Comparison of ENCODE assay signal across 8 cellular contexts in the genomic region with DNA sequence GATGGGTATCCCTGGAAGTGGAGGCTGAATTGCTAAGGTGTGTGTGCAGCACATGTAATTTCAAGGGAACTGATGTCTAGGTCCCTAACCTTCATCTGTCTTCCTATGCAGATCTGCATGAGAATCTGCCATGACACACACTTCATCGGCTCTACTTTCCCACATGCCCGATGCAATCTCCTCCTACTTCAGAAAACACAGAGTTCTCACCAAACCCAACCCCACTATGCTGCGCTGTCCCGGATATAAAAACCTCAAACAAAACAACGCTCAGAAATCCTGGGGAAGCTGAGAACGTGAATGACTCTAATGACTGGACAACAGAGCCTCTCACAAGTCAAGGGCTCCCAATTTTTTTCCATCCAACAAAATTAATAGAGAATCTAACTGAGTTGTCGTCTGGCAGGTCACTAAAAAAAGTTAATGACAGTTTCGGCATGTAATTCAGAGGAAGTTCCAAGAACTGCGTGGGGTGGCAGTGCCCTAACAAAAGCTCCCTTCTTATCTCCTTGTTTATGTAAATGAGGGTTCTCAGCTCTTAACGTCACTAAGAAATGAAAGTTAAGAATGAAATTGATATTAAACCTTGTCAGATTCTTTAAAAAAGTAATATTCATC. TPM values are rescaled to one million over a fixed set of nuclear protein-coding genes. Genes with fewer than 3 reads are reported as not detected.
A peak's percentile ranks its signal among the peaks of the same experiment; 100 is the strongest.
DNase-seq lines count a peak whose midpoint lies in the region; ATAC-seq, FAIRE-seq and TF ChIP-seq lines count a peak whose summit lies in the region.

No MANE protein-coding gene starts in this region.

- TF ChIP-seq RAD21 in IMR-90 (IDR thresholded peaks at IDR 0.05; ENCODE audit: low read length): no peak

- H3K79me1 ChIP-seq in IMR-90 (ENCODE audit: low read depth in 1 of 2, low read length in 2 of 2): peaks cover 17 to 45% of the 10 kb centered on the region in 2 experiments

- H3K36me3 Mint-ChIP-seq in astrocyte (ENCODE audit: low read depth, unreplicated experiment) (peaks cover 1% of the 10 kb centered on the region), progenitor cell of endocrine pancreas (ENCODE audit: insufficient read depth) (no peaks in the 10 kb centered on the region)

- peaks cover 2% of the 10 kb centered on the region; the same call in 1 of the 2 replicates for H3K9me1 ChIP-seq in IMR-90 (ENCODE audit: insufficient read depth, low read length)

- no peaks in the 10 kb centered on the region for H3K36me3 ChIP-seq in IMR-90 (ENCODE audit: control insufficient read depth, insufficient read depth, low read length)
- no peaks in the 10 kb centered on the region for H3K36me3 ChIP-seq in astrocyte (ENCODE audit: insufficient read depth, low read length)
- no peaks in the 10 kb centered on the region for H3K36me3 ChIP-seq in heart left ventricle
- H3K36me3 ChIP-seq in SJCRH30: no peaks in the 10 kb centered on the region

- dilution Hi-C loops in IMR-90 (cut with HindIII; ENCODE audit: low sequenced_read_pairs, unreplicated experiment): no loop called here

- H2AK9ac ChIP-seq in IMR-90 (replicated peaks; ENCODE audit: low read depth, low read length, poor library complexity): no peak overlapping the region

- no peak overlapping the region for H2AK5ac ChIP-seq in IMR-90 (ENCODE audit: low read depth, low read length)

- H3K9me3 ChIP-seq in IMR-90 (ENCODE audit: control insufficient read depth, insufficient read depth, low read length) (no peaks in the 10 kb centered on the region), astrocyte (ENCODE audit: insufficient read depth, low read depth, low read length) (no peaks in the 10 kb centered on the region), heart left ventricle (no peaks in the 10 kb centered on the region), SJCRH30 (replicated peaks) (no peaks in the 10 kb centered on the region)

- H3K9ac ChIP-seq in IMR-90 (ENCODE audit: low read depth, low read length) (peak overlapping the region; percentile 48; the same call in 1 of the 2 replicates), astrocyte (ENCODE audit: low read length) (peak overlapping the region; percentile 70)

- 0 out of 2 replicates have a peak overlapping the region, but pooled peaks have one; percentile 9 for H4K91ac ChIP-seq in IMR-90 (ENCODE audit: insufficient read depth, low read depth, low read length)

- in situ Hi-C loops in IMR-90 (cut with MboI; ENCODE audit: low sequenced_read_pairs): no loop called here

- DNase-seq in IMR-90 (peak; percentile 79), astrocyte (ENCODE audit: low read depth) (peak; percentile 72), progenitor cell of endocrine pancreas (ENCODE audit: low spot score, unreplicated experiment) (no peak), heart left ventricle (no peak), cerebellum (ENCODE audit: low spot score) (no peak), SJCRH30 (no peak), substantia nigra (lab: John Stamatoyannopoulos, UW) (no peak)

- peaks cover 2% of the 10 kb centered on the region; the same call in 1 of the 2 replicates for H3K4me1 ChIP-seq in IMR-90 (ENCODE audit: control insufficient read depth, insufficient read depth, low read length)
- H3K4me1 ChIP-seq in astrocyte (ENCODE audit: insufficient read depth, low read length): peaks cover 6% of the 10 kb centered on the region
- peaks cover 0 to 15% (median 0%) of the 10 kb centered on the region in 12 donors for H3K4me1 ChIP-seq in heart left ventricle
- no peaks in the 10 kb centered on the region for H3K4me1 ChIP-seq in SJCRH30

- peak overlapping the region in 1 of 2 experiments; percentile 53; a peak in 2 of 4 replicates for H4K8ac ChIP-seq in IMR-90 (ENCODE audit: low read depth in 2 of 2, low read length in 2 of 2)

- H3K14ac ChIP-seq in IMR-90 (replicated peaks; ENCODE audit: low read depth, low read length): peak overlapping the region; percentile 33; the same call in 1 of the 2 replicates

- WGBS in IMR-90 (ENCODE audit: extremely low coverage in 2 of 2, insufficient read length in 1 of 2), 2 experiments: no CpG with 5 or more reads among the region's 10 CpGs
- WGBS in heart left ventricle, 4 donors: 45 to 59% (median 51%) methylated on average over 10 of the region's 10 CpGs

- H4K20me1 ChIP-seq in IMR-90 (ENCODE audit: insufficient read depth, low read length) (peaks cover 12% of the 10 kb centered on the region; the same call in 1 of the 2 replicates), astrocyte (ENCODE audit: insufficient read depth, low read length) (peaks cover 58% of the 10 kb centered on the region)

- peaks cover 9% of the 10 kb centered on the region for H3K4me1 Mint-ChIP-seq in astrocyte (ENCODE audit: low read depth, unreplicated experiment)
- H3K4me1 Mint-ChIP-seq in progenitor cell of endocrine pancreas (ENCODE audit: low read depth): peaks cover 39% of the 10 kb centered on the region

- H4K5ac ChIP-seq in IMR-90 (ENCODE audit: low read depth, low read length): no peak overlapping the region; the same call in 1 of the 2 replicates

- H3K23ac ChIP-seq in IMR-90 (ENCODE audit: low read depth, low read length): no peak overlapping the region

- H3K9me3 Mint-ChIP-seq in astrocyte (ENCODE audit: unreplicated experiment) (no peaks in the 10 kb centered on the region), progenitor cell of endocrine pancreas (ENCODE audit: low read depth) (no peaks in the 10 kb centered on the region)

- H3K4ac ChIP-seq in IMR-90 (ENCODE audit: low read depth, low read length): no peak overlapping the region; the same call in 1 of the 2 replicates

- H3K27me3 ChIP-seq in IMR-90 (ENCODE audit: control insufficient read depth, insufficient read depth, low read length): no peaks in the 10 kb centered on the region
- H3K27me3 ChIP-seq in astrocyte (ENCODE audit: insufficient read depth, low read length): no peaks in the 10 kb centered on the region
- no peaks in the 10 kb centered on the region for H3K27me3 ChIP-seq in heart left ventricle
- H3K27me3 ChIP-seq in SJCRH30: no peaks in the 10 kb centered on the region

- H2BK5ac ChIP-seq in IMR-90 (ENCODE audit: low read depth, low read length, poor library complexity, severe bottlenecking): no peak overlapping the region

- H3K27me3 Mint-ChIP-seq in astrocyte (ENCODE audit: low read depth, unreplicated experiment) (no peaks in the 10 kb centered on the region), progenitor cell of endocrine pancreas (no peaks in the 10 kb centered on the region)

- peaks cover 25% of the 10 kb centered on the region for H3K79me2 ChIP-seq in astrocyte (ENCODE audit: insufficient read depth, low read length)

- H3K4me3 Mint-ChIP-seq in astrocyte (ENCODE audit: unreplicated experiment) (peak overlapping the region; percentile 60), progenitor cell of endocrine pancreas (ENCODE audit: low read depth) (peak overlapping the region; percentile 0)

- H2AFZ ChIP-seq in IMR-90 (replicated peaks; ENCODE audit: low read length, poor library complexity) (no peak overlapping the region), astrocyte (ENCODE audit: low read depth, low read length) (peak overlapping the region; percentile 1)

- no TSS peak for BruUV-seq in IMR-90 (replicated peaks; lab: Mats Ljungman, UMichigan)

- no peak overlapping the region for H3K56ac ChIP-seq in IMR-90 (ENCODE audit: extremely low read depth, insufficient read depth, low read length)

- no peak overlapping the region for H3K18ac ChIP-seq in IMR-90 (ENCODE audit: low read depth, low read length)

- ATAC-seq in GM18858 (IDR thresholded peaks at IDR 0.05; ENCODE audit: unreplicated experiment): peak; percentile 59
- peak; percentile 82 for ATAC-seq in IMR-90 (ENCODE audit: low read depth)
- ATAC-seq in heart left ventricle: no peak

- H3K4me2 ChIP-seq in IMR-90 (ENCODE audit: low read depth, low read length) (peak overlapping the region; percentile 71), astrocyte (ENCODE audit: low read length) (peak overlapping the region; percentile 75)

- CTCF ChIA-PET in IMR-90 (lab: Yijun Ruan, JAX): interaction anchor here (1.1 to 1.7 kb wide), 4 partner anchors 9 to 17 kb away, joined by 4 to 9 read pairs (median 4); no protein-coding TSS in a partner anchor

- TF ChIP-seq CTCF in IMR-90 (conservative IDR thresholded peaks at IDR 0.05; ENCODE audit: low read depth, low read length) (no peak), astrocyte (IDR thresholded peaks at IDR 0.05; ENCODE audit: insufficient read depth, low read depth, low read length) (no peak), progenitor cell of endocrine pancreas (IDR thresholded peaks at IDR 0.05; ENCODE audit: unreplicated experiment) (no peak), heart left ventricle (IDR thresholded peaks at IDR 0.05) (no peak)

- no peak overlapping the region for H2BK20ac ChIP-seq in IMR-90 (ENCODE audit: low read depth, low read length)

- no peak for TF ChIP-seq POLR2A in IMR-90 (IDR thresholded peaks at IDR 0.05; ENCODE audit: low read depth, low read length)
- TF ChIP-seq POLR2A in heart left ventricle (IDR thresholded peaks at IDR 0.05): no peak

- intact Hi-C loops in IMR-90 (cut with micrococcal nuclease) (no loop called here), heart left ventricle (cut with DNase I) (no loop called here)

- peak overlapping the region; percentile 77 for H3K27ac Mint-ChIP-seq in astrocyte (ENCODE audit: unreplicated experiment)
- no peak overlapping the region for H3K27ac Mint-ChIP-seq in progenitor cell of endocrine pancreas

- no peak overlapping the region; the same call in 2 of the 3 replicates for H2BK15ac ChIP-seq in IMR-90 (ENCODE audit: low read depth, low read length)

- no peak for FAIRE-seq in astrocyte (lab: Jason Lieb, UNC)

- H3K27ac ChIP-seq in IMR-90 (ENCODE audit: insufficient read depth, low read length) (no peak overlapping the region), astrocyte (ENCODE audit: low read depth, low read length) (peak overlapping the region; percentile 42), heart left ventricle (no peak overlapping the region), SJCRH30 (no peak overlapping the region), substantia nigra (ENCODE audit: low read depth, low read length, poor library complexity, severe bottlenecking) (no peak overlapping the region)

- H3K4me3 ChIP-seq in IMR-90 (ENCODE audit: insufficient read depth, low read depth, low read length) (no peak overlapping the region), astrocyte (ENCODE audit: insufficient read depth, low read depth, low read length) (peak overlapping the region; percentile 44), heart left ventricle (peak overlapping the region in 2 of 12 donors; percentile 8 to 27), SJCRH30 (no peak overlapping the region)

- POLR2A ChIA-PET in IMR-90 (lab: Charles Lee; ENCODE audit: unreplicated experiment): no interaction called here

- no peak overlapping the region for H2BK120ac ChIP-seq in IMR-90 (ENCODE audit: low read depth, low read length)

RNA-seq across cellular contexts. Expression of a gene that starts 39.0 kb away (rescaled TPM):
- total RNA-seq in IMR-90 (2012; rRNA removed) (20.1 and 26.9 TPM in 2 replicates), astrocyte (24.0 and 30.6 TPM in 2 replicates), progenitor cell of endocrine pancreas (37.8 and 41.2 TPM in 2 replicates), heart left ventricle (10 to 100 TPM; 10.1 to 23.1 (median 16.6) TPM), cerebellum (21.0 TPM)
- polyA plus RNA-seq in IMR-90 (2012; rRNA removed) (20.2 and 23.4 TPM in 2 replicates), heart left ventricle (10 to 100 TPM; 18.0 to 26.1 TPM)
- polyA plus RNA-seq in IMR-90 (2012; cell fraction: cytosol; rRNA removed): 28.5 and 38.9 TPM in 2 replicates
- 32.2 and 66.6 TPM in 2 replicates for polyA plus RNA-seq in IMR-90 (2012; cell fraction: nucleus; rRNA removed; ENCODE audit: low replicate concordance)
- total RNA-seq in SJCRH30 (2014; rRNA removed; shearing (Covaris generic)): 27.5 and 29.3 TPM in 2 replicates

Comparison
In these comparisons a context has a peak if more than half of its experiments do, and no peak if none do; other contexts are left out.
1. ATAC-seq: peak in GM18858 (single experiment) and IMR-90 (single experiment); none in heart left ventricle (0 of 4).
2. DNase-seq: peak in IMR-90 (single experiment) and astrocyte (single experiment); none in progenitor cell of endocrine pancreas (single experiment), heart left ventricle (0 of 5), cerebellum (single experiment), SJCRH30 (0 of 2) and substantia nigra (0 of 49).